Comparison of ENCODE assay signal across 10 cellular contexts in the genomic region with DNA sequence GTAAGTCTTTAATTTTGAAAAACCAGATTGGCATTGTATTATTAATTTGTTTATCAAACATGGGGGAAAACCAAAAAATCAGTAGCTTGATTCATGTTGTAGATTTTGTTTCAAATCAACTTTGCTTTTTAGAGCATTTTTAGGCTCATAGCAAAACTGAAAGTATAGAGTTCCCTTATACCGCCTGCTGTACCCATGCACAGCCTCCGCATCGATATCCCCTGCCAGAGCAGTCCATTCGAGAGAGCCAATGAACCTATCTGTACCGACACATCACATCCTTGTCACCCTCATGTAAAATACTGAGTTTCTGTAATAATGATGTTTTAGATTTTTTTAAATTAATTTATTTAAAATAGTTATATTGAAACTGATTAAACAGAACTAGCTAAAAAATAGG.
DNase-seq lines count a peak whose midpoint lies in the region; ATAC-seq lines count a peak whose summit lies in the region.
"Had no signal": no experiment of that assay in that cellular context is flagged by ENCODE, and none has a peak within 500 bp of the region (broad histone marks: within the 10 kb centered on the region; RNA-seq: fewer than 3 reads in every experiment).

No MANE protein-coding gene starts in this region.

- peak; percentile 22 for DNase-seq in medulla oblongata (ENCODE audit: extremely low spot score)
- DNase-seq in activated gamma-delta T cell (lab: John Stamatoyannopoulos, UW): no peak
- DNase-seq in COLO829 (ENCODE audit: low spot score): no peak
- no peak for DNase-seq in AG08395 (ENCODE audit: low spot score)
- DNase-seq in NK-92 treated with Interleukin-12 subunit alpha and Interleukin-12 subunit beta, amount 100 ng/mL, for 24 hours (lab: John Stamatoyannopoulos, UW): no peak
- DNase-seq: activated naive CD8-positive, alpha-beta T cell treated with anti-CD3 and anti-CD28 coated beads, Interleukin-2, amount 10 ng/mL, durations not matched to agents 7 days and 5 days; NCI-H187 treated with DMSO at 0.1 percent for 48 hours had no signal

- ATAC-seq in GM18868 (IDR thresholded peaks at IDR 0.05; ENCODE audit: unreplicated experiment) (peak; percentile 93), GM21717 (IDR thresholded peaks at IDR 0.05; ENCODE audit: unreplicated experiment) (peak; percentile 81), HG03442 (IDR thresholded peaks at IDR 0.05; ENCODE audit: unreplicated experiment) (peak; percentile 80)
